ENCODE assay signal across 8 cellular contexts in the genomic region with DNA sequence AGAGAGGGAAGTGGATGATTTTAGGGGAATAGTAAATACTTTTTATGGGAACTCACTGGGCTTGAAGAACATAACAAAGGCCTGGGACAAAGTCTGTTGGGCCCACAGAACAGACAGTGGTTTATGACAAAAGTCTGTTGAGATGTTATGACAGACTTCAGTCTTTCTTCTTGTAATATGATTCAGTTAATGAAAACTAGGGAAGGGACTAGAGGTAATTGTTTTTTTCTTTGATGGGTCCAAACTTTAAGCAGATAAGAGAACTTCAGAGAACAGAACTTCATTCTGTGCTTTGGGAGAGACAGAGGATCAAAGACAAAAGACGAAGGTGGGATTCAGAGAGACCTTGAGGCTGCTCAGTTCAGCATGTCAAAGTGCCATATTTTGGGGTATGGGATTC.
"Had no signal": no experiment of that assay in that cellular context is flagged by ENCODE, and none has a peak within 500 bp of the region (broad histone marks: within the 10 kb centered on the region; RNA-seq: fewer than 3 reads in every experiment).

No MANE protein-coding gene starts in this region.

- DNase-seq: GM23248, GOT3, H9, HCEC 1CT, IMR-90, KG1 had no signal

- H3K27ac ChIP-seq: GM23248, HL-60 had no signal

- H2AFZ ChIP-seq: GM23248 had no signal

- H3K9ac ChIP-seq: GM23248 had no signal

- H3K4me3 ChIP-seq: GM23248, K562 had no signal

- ATAC-seq: K562 had no signal

- H3K4me3 Mint-ChIP-seq: H9 had no signal

- H3K4me1 Mint-ChIP-seq: H9 had no signal
